12 cellular contexts compared by ENCODE assay signal in genomic region chr19:56142897-56143434, GRCh38. TPM values are rescaled to one million over a fixed set of nuclear protein-coding genes. Genes with fewer than 3 reads are reported as not detected.
DNase-seq lines count a peak whose midpoint lies in the region; ATAC-seq and TF ChIP-seq lines count a peak whose summit lies in the region.
"Had no signal": no experiment of that assay in that cellular context is flagged by ENCODE, and none has a peak within 500 bp of the region (broad histone marks: within the 10 kb centered on the region; RNA-seq: fewer than 3 reads in every experiment).

No MANE protein-coding gene starts in this region.

- H3K4me1 ChIP-seq in GM23338 (ENCODE audit: insufficient read depth) (peaks cover 14% of the 10 kb centered on the region), Panc1 (ENCODE audit: control insufficient read depth, insufficient read depth, low read length) (peaks cover 23% of the 10 kb centered on the region), rectal smooth muscle tissue (ENCODE audit: control insufficient read depth, insufficient read depth, low read length) (peaks cover 9% of the 10 kb centered on the region)

- no peaks in the 10 kb centered on the region; the same call in 1 of the 2 replicates for H3K36me3 ChIP-seq in GM23338 (ENCODE audit: insufficient read depth)
- no peaks in the 10 kb centered on the region for H3K36me3 ChIP-seq in Panc1 (ENCODE audit: control insufficient read depth, insufficient read depth, low read length)
- peaks cover 4% of the 10 kb centered on the region for H3K36me3 ChIP-seq in rectal smooth muscle tissue (ENCODE audit: control insufficient read depth, insufficient read depth, low read length)

- H3K36me3 Mint-ChIP-seq in GM23338 (ENCODE audit: low read depth) = peaks cover 11% of the 10 kb centered on the region

- POLR2A ChIA-PET in Panc1 (lab: Charles Lee) = no interaction called here

- no peak overlapping the region for H2AFZ ChIP-seq in GM23338

- H3K4me2 ChIP-seq in GM23338 = no peak overlapping the region

- peaks cover 24% of the 10 kb centered on the region for H3K4me1 Mint-ChIP-seq in GM23338

- no peaks in the 10 kb centered on the region for H3K27me3 ChIP-seq in GM23338 (ENCODE audit: insufficient read depth)
- no peaks in the 10 kb centered on the region for H3K27me3 ChIP-seq in Panc1 (ENCODE audit: control insufficient read depth, insufficient read depth, low read length)
- H3K27me3 ChIP-seq in rectal smooth muscle tissue (ENCODE audit: control insufficient read depth, insufficient read depth, low read length) = no peaks in the 10 kb centered on the region

- no peak overlapping the region for H3K9ac ChIP-seq in rectal smooth muscle tissue (ENCODE audit: low read length)

- CTCF ChIA-PET in Panc1 (lab: Charles Lee) = no interaction called here

- H3K4me3 ChIP-seq in GM23338 (no peak overlapping the region), Panc1 (ENCODE audit: low read depth in 2 of 2, low read length in 2 of 2) (no peak overlapping the region; a peak in 1 of 4 replicates), rectal smooth muscle tissue (ENCODE audit: low read length) (peak overlapping the region; percentile 8)

- H4K20me1 ChIP-seq in GM23338 (replicated peaks; ENCODE audit: insufficient read depth) = peaks cover 7% of the 10 kb centered on the region; the same call in 1 of the 2 replicates

- in situ Hi-C loops in Panc1 (cut with HindIII; ENCODE audit: low pct_unique_long_range_greater_than_20kb, low sequenced_read_pairs) = no loop called here

- H3K9me2 ChIP-seq in GM23338 (ENCODE audit: insufficient read depth) = no peaks in the 10 kb centered on the region

- no peaks in the 10 kb centered on the region for H3K9me3 Mint-ChIP-seq in GM23338
- H3K9me3 Mint-ChIP-seq: activated naive CD4-positive, alpha-beta T cell treated with anti-CD3 and anti-CD28 coated beads for 36 hours had no signal

- intact Hi-C loops in Panc1 (cut with micrococcal nuclease; ENCODE audit: unreplicated experiment) = no loop called here

- TF ChIP-seq CTCF in GM23338 (conservative IDR thresholded peaks at IDR 0.05; ENCODE audit: low read depth in 2 of 2) = no peak
- no peak for TF ChIP-seq CTCF in Panc1 (IDR thresholded peaks at IDR 0.05)

- H3K27me3 Mint-ChIP-seq in GM23338 (ENCODE audit: insufficient read depth, low read depth, poor library complexity) = peaks cover 9% of the 10 kb centered on the region

- H3K79me2 ChIP-seq in GM23338 (replicated peaks; ENCODE audit: insufficient read depth) = peaks cover 41% of the 10 kb centered on the region

- ATAC-seq in GM23338 (no peak), Panc1 (no peak), left lobe of liver (peak; percentile 47), GM18861 (IDR thresholded peaks at IDR 0.05; ENCODE audit: unreplicated experiment) (no peak)

- no peaks in the 10 kb centered on the region; the same call in 1 of the 2 replicates for H3F3A ChIP-seq in GM23338 (replicated peaks; ENCODE audit: low read depth)

- peak overlapping the region; percentile 44; the same call in 1 of the 2 replicates for H3K27ac Mint-ChIP-seq in GM23338
- H3K27ac Mint-ChIP-seq: activated naive CD4-positive, alpha-beta T cell treated with anti-CD3 and anti-CD28 coated beads for 36 hours had no signal

- no TSS peak for BruUV-seq in Panc1 (replicated peaks; lab: Mats Ljungman, UMichigan)

- peak overlapping the region; percentile 78; the same call in 1 of the 3 replicates for H3K4me3 Mint-ChIP-seq in GM23338

- H3K27ac ChIP-seq in GM23338 (ENCODE audit: low read depth) (no peak overlapping the region), Panc1 (ENCODE audit: low read length) (peak overlapping the region; percentile 84), rectal smooth muscle tissue (ENCODE audit: low read depth, low read length) (no peak overlapping the region)

- DNase-seq in GM23338 (ENCODE audit: low spot score) (no peak), Panc1 (ENCODE audit: low read depth, low spot score) (no peak), left lobe of liver (ENCODE audit: low spot score) (peak; percentile 84), SHP77 treated with DMSO at 0.1 percent for 48 hours (lab: John Stamatoyannopoulos, UW) (no peak), HT-29 (ENCODE audit: low spot score) (no peak)
- DNase-seq: activated CD4-positive, alpha-beta T cell treated with anti-CD3 and anti-CD28 coated beads, Interleukin-2, amount 50 U/mL, for 48 hours; activated naive CD4-positive, alpha-beta T cell treated with anti-CD3 and anti-CD28 coated beads for 36 hours; hippocampal formation; mesendoderm had no signal

- H3K9me3 ChIP-seq in Panc1 (ENCODE audit: control insufficient read depth, insufficient read depth, low read depth, low read length) = no peaks in the 10 kb centered on the region

TF ChIP-seq in GM23338, 12 proteins besides CTCF, POLR2A, EP300 and RAD21 (continues in another document):
- TF ChIP-seq NANOG (IDR thresholded peaks at IDR 0.05; ENCODE audit: borderline replicate concordance) (no peak), ZNF114 (CRISPR knock-in tag; IDR thresholded peaks at IDR 0.05) (no peak), ETS1 (IDR thresholded peaks at IDR 0.05) (no peak), REST (IDR thresholded peaks at IDR 0.05; ENCODE audit: unreplicated experiment) (no peak), EZH2 (IDR thresholded peaks at IDR 0.05; ENCODE audit: low read depth, unreplicated experiment) (no peak), STAT1 (IDR thresholded peaks at IDR 0.05; ENCODE audit: unreplicated experiment) (no peak), ZNF331 (CRISPR knock-in tag; IDR thresholded peaks at IDR 0.05; ENCODE audit: low read depth) (no peak), EZH2phosphoT487 (IDR thresholded peaks at IDR 0.05; ENCODE audit: unreplicated experiment) (no peak), POLR2AphosphoS5 (IDR thresholded peaks at IDR 0.05; ENCODE audit: low read depth) (no peak)

RNA-seq across cellular contexts. Expression of gene ZNF444, which starts 1.9 kb away (rescaled TPM):
- total RNA-seq in GM23338 (2014; rRNA removed; shearing (Covaris generic)) = 58.5 and 60.5 TPM in 2 replicates
- polyA plus RNA-seq in GM23338 (2016; fragmentation: Nextera tagmentation; extraction: Ambion mirVana) = 23.6 and 25.1 TPM in 2 replicates
- total RNA-seq in Panc1 (2021; ENCODE audit: unreplicated experiment) (81.5 TPM), left lobe of liver (58.5 TPM)
- polyA plus RNA-seq in Panc1 (2012; ENCODE audit: insufficient read length) = 95.0 TPM
- 73.7 and 112 TPM in 2 replicates for total RNA-seq in HT-29 (2014; rRNA removed; shearing (Covaris generic))

RNA-seq across cellular contexts. Expression of gene ZNF787, which starts 21.9 kb away (rescaled TPM):
- 35.3 and 44.6 TPM in 2 replicates for total RNA-seq in GM23338 (2014; rRNA removed; shearing (Covaris generic))
- 12.5 and 15.9 TPM in 2 replicates for polyA plus RNA-seq in GM23338 (2016; fragmentation: Nextera tagmentation; extraction: Ambion mirVana)
- 132 TPM for total RNA-seq in Panc1 (2021; ENCODE audit: unreplicated experiment)
- polyA plus RNA-seq in Panc1 (2012; ENCODE audit: insufficient read length) = 200 TPM
- 29.0 TPM for total RNA-seq in left lobe of liver
- total RNA-seq in HT-29 (2014; rRNA removed; shearing (Covaris generic)) = 186 and 208 TPM in 2 replicates

RNA-seq across cellular contexts. Expression of gene GALP, which starts 32.8 kb away (rescaled TPM):
- not detected in 2 replicates for total RNA-seq in GM23338 (2014; rRNA removed; shearing (Covaris generic))
- polyA plus RNA-seq in GM23338 (2016; fragmentation: Nextera tagmentation; extraction: Ambion mirVana) = not detected in 2 replicates
- not detected for total RNA-seq in Panc1 (2021; ENCODE audit: unreplicated experiment)
- polyA plus RNA-seq in Panc1 (2012; ENCODE audit: insufficient read length) = not detected
- not detected for total RNA-seq in left lobe of liver
- not detected in 2 replicates for total RNA-seq in HT-29 (2014; rRNA removed; shearing (Covaris generic))
- total RNA-seq: activated naive CD4-positive, alpha-beta T cell treated with anti-CD3 and anti-CD28 coated beads for 36 hours; epithelial cell of proximal tubule had no signal

RNA-seq across cellular contexts. Expression of gene ZSCAN5B, which starts 54.6 kb away (rescaled TPM):
- 0.10 TPM in 1 of 2 replicates, not detected in the other for total RNA-seq in GM23338 (2014; rRNA removed; shearing (Covaris generic))
- not detected in 2 replicates for polyA plus RNA-seq in GM23338 (2016; fragmentation: Nextera tagmentation; extraction: Ambion mirVana)
- total RNA-seq in Panc1 (2021; ENCODE audit: unreplicated experiment) (not detected), left lobe of liver (not detected)
- not detected for polyA plus RNA-seq in Panc1 (2012; ENCODE audit: insufficient read length)
- not detected in 2 replicates for total RNA-seq in HT-29 (2014; rRNA removed; shearing (Covaris generic))
- total RNA-seq: activated naive CD4-positive, alpha-beta T cell treated with anti-CD3 and anti-CD28 coated beads for 36 hours; epithelial cell of proximal tubule had no signal

RNA-seq across cellular contexts. Expression of gene ZSCAN5C, which starts 59.1 kb away (rescaled TPM):
- total RNA-seq in GM23338 (2014; rRNA removed; shearing (Covaris generic)) = not detected in 2 replicates
- not detected in 2 replicates for polyA plus RNA-seq in GM23338 (2016; fragmentation: Nextera tagmentation; extraction: Ambion mirVana)
- total RNA-seq in Panc1 (2021; ENCODE audit: unreplicated experiment) (not detected), left lobe of liver (not detected)
- not detected for polyA plus RNA-seq in Panc1 (2012; ENCODE audit: insufficient read length)
- not detected in 2 replicates for total RNA-seq in HT-29 (2014; rRNA removed; shearing (Covaris generic))
- total RNA-seq: activated naive CD4-positive, alpha-beta T cell treated with anti-CD3 and anti-CD28 coated beads for 36 hours; epithelial cell of proximal tubule had no signal
